24 cellular contexts compared by ENCODE assay signal in genomic region chr15:78788261-78788660, GRCh38. TPM values are rescaled to one million over a fixed set of nuclear protein-coding genes. Genes with fewer than 3 reads are reported as not detected.
DNase-seq lines count a peak whose midpoint lies in the region; ATAC-seq, FAIRE-seq and TF ChIP-seq lines count a peak whose summit lies in the region.
"Had no signal": no experiment of that assay in that cellular context is flagged by ENCODE, and none has a peak within 500 bp of the region (broad histone marks: within the 10 kb centered on the region; RNA-seq: fewer than 3 reads in every experiment).

No MANE protein-coding gene starts in this region.

- peaks cover 6% of the 10 kb centered on the region for H3K4me1 Mint-ChIP-seq in glutamatergic neuron (ENCODE audit: low read depth, unreplicated experiment)
- H3K4me1 Mint-ChIP-seq: B cell; CD4-positive, CD25-positive, alpha-beta regulatory T cell had no signal

- H3K9me3 Mint-ChIP-seq in glutamatergic neuron (ENCODE audit: unreplicated experiment): peaks cover 10% of the 10 kb centered on the region

- H3K27me3 ChIP-seq in HCT116 (ENCODE audit: insufficient read depth, low read length) (no peaks in the 10 kb centered on the region), GM12878 (replicated peaks in 1 of 2; ENCODE audit: control insufficient read depth in 2 of 2, insufficient read depth in 2 of 2, low read length in 1 of 2) (no peaks in the 10 kb centered on the region), foreskin keratinocyte (no peaks in the 10 kb centered on the region), lower lobe of right lung (ENCODE audit: low read depth) (no peaks in the 10 kb centered on the region), mesendoderm (ENCODE audit: insufficient read depth, low read length, poor library complexity) (no peaks in the 10 kb centered on the region), suprapubic skin (no peaks in the 10 kb centered on the region)
- H3K27me3 ChIP-seq: BLaER1 had no signal

- peaks cover 8% of the 10 kb centered on the region for H3K27me3 Mint-ChIP-seq in glutamatergic neuron (ENCODE audit: unreplicated experiment)
- H3K27me3 Mint-ChIP-seq: B cell had no signal

- H3K9ac ChIP-seq in HCT116 (ENCODE audit: low read length): no peak overlapping the region
- H3K9ac ChIP-seq in GM12878 (ENCODE audit: control insufficient read depth, insufficient read depth, low read length): no peak overlapping the region
- H3K9ac ChIP-seq in mesendoderm (ENCODE audit: low read length): no peak overlapping the region
- H3K9ac ChIP-seq: BLaER1, GM23248 had no signal

- no peak for TF ChIP-seq EP300 in GM12878 (IDR thresholded peaks at IDR 0.05; ENCODE audit: borderline replicate concordance in 1 of 2, control insufficient read depth in 1 of 2, low read depth in 2 of 2, low read length in 2 of 2)
- no peak for TF ChIP-seq EP300 in suprapubic skin (IDR thresholded peaks at IDR 0.05)

- CTCF ChIA-PET in HCT116 (lab: Charles Lee): no interaction called here
- CTCF ChIA-PET in GM12878 (lab: Yijun Ruan, JAX): no interaction called here

- SMC1A ChIA-PET in GM12878 (lab: Charles Lee; ENCODE audit: uncharacterized antibody, unreplicated experiment): no interaction called here

- H3K27ac ChIP-seq in HCT116 (ENCODE audit: low read depth, low read length): no peak overlapping the region
- H3K27ac ChIP-seq in GM12878 (ENCODE audit: control insufficient read depth, insufficient read depth): no peak overlapping the region
- H3K27ac ChIP-seq in foreskin keratinocyte: no peak overlapping the region
- H3K27ac ChIP-seq in lower lobe of right lung: no peak overlapping the region
- H3K27ac ChIP-seq in mesendoderm (ENCODE audit: low read depth, low read length): no peak overlapping the region
- H3K27ac ChIP-seq in suprapubic skin: no peak overlapping the region
- H3K27ac ChIP-seq: 22Rv1, BLaER1, C4-2B, GM23248 had no signal

- no peak overlapping the region for H2BK5ac ChIP-seq in mesendoderm (ENCODE audit: low read length)

- no peak overlapping the region for H2BK15ac ChIP-seq in mesendoderm (replicated peaks; ENCODE audit: low read depth)

- H3K79me1 ChIP-seq in mesendoderm (ENCODE audit: low read length): no peaks in the 10 kb centered on the region

- H3K18ac ChIP-seq in mesendoderm (ENCODE audit: low read length): no peak overlapping the region

- no peak overlapping the region for H3K4me3 ChIP-seq in HCT116 (replicated peaks in 1 of 2; ENCODE audit: low read depth in 1 of 2, low read length in 2 of 2)
- no peak overlapping the region for H3K4me3 ChIP-seq in GM12878
- H3K4me3 ChIP-seq in lower lobe of right lung: no peak overlapping the region
- no peak overlapping the region for H3K4me3 ChIP-seq in mesendoderm (ENCODE audit: low read length)
- H3K4me3 ChIP-seq in suprapubic skin: no peak overlapping the region
- H3K4me3 ChIP-seq: BLaER1, GM23248 had no signal

- 61% methylated on average over 12 of the region's 12 CpGs for WGBS in GM12878 (ENCODE audit: insufficient coverage, insufficient replicate concordance, low lambda C conversion rate, missing lambda C conversion rate)
- no CpG with 5 or more reads among the region's 12 CpGs for WGBS in mesendoderm (ENCODE audit: extremely low coverage, insufficient coverage, low lambda C conversion rate)
- 80% methylated on average over 12 of the region's 12 CpGs for WGBS in suprapubic skin

- no peak overlapping the region for H4K5ac ChIP-seq in mesendoderm (ENCODE audit: low read length)

- BruUV-seq in HCT116 (replicated peaks; lab: Mats Ljungman, UMichigan): no TSS peak
- BruUV-seq in GM12878 (replicated peaks; lab: Mats Ljungman, UMichigan): no TSS peak

- H2AFZ ChIP-seq in HCT116 (ENCODE audit: low read depth, low read length, poor library complexity, severe bottlenecking) (no peak overlapping the region), GM12878 (ENCODE audit: control insufficient read depth, low read depth, low read length) (no peak overlapping the region)
- H2AFZ ChIP-seq: GM23248 had no signal

- no peak for FAIRE-seq in GM12878 (lab: Jason Lieb, UNC)
- FAIRE-seq: A204.1, G401.6, GM19239, H1 had no signal

- TF ChIP-seq RAD21 in HCT116 (IDR thresholded peaks at IDR 0.05; ENCODE audit: low read depth) (no peak), GM12878 (IDR thresholded peaks at IDR 0.05; ENCODE audit: insufficient read depth, low read depth, low read length) (no peak)

- no peaks in the 10 kb centered on the region for H3K9me3 ChIP-seq in HCT116 (ENCODE audit: control insufficient read depth in 1 of 2, insufficient read depth in 1 of 2, low read depth in 1 of 2, low read length in 2 of 2)
- H3K9me3 ChIP-seq in GM12878 (replicated peaks; ENCODE audit: control insufficient read depth, insufficient read depth, low read length): no peaks in the 10 kb centered on the region
- H3K9me3 ChIP-seq in lower lobe of right lung: no peaks in the 10 kb centered on the region
- H3K9me3 ChIP-seq in suprapubic skin: no peaks in the 10 kb centered on the region
- H3K9me3 ChIP-seq: BLaER1, Caco-2 had no signal

- peak; percentile 54; the same call in 1 of the 2 replicates for ATAC-seq in HCT116
- peak; percentile 22; the same call in 1 of the 3 replicates for ATAC-seq in GM12878
- ATAC-seq in foreskin keratinocyte: peak; percentile 61
- no peak for ATAC-seq in lower lobe of right lung
- ATAC-seq: CD8-positive, alpha-beta T cell had no signal

- DNase-seq in HCT116 (ENCODE audit: low read depth, low spot score): no peak
- no peak for DNase-seq in GM12878 (ENCODE audit: low read depth, low spot score)
- no peak for DNase-seq in foreskin keratinocyte
- peak; percentile 32 for DNase-seq in lower lobe of right lung
- no peak for DNase-seq in mesendoderm
- no peak for DNase-seq in glutamatergic neuron
- DNase-seq in stimulated activated CD4-positive, alpha-beta T cell treated with anti-CD3 and anti-CD28 coated beads, Interleukin-15, amount 100 ng/mL, for 24 hours: no peak
- no peak for DNase-seq in suprapubic skin (ENCODE audit: low spot score in 2 of 2)
- DNase-seq: Caco-2; CD4-positive, CD25-positive, alpha-beta regulatory T cell; CD8-positive, alpha-beta T cell; DMS153; DND-41; GM23248; H7; HCEC 1CT had no signal

- H3K4me2 ChIP-seq in HCT116 (ENCODE audit: low read length) (no peak overlapping the region), GM12878 (ENCODE audit: control insufficient read depth, insufficient read depth) (no peak overlapping the region), mesendoderm (ENCODE audit: low read length) (no peak overlapping the region)
- H3K4me2 ChIP-seq: BLaER1 had no signal

- POLR2A ChIA-PET in HCT116 (lab: Charles Lee): no interaction called here
- POLR2A ChIA-PET in GM12878 (lab: Charles Lee): no interaction called here

- no peak overlapping the region for H3K4ac ChIP-seq in mesendoderm (ENCODE audit: low read depth, low read length)

- H3K9me2 ChIP-seq in HCT116 (ENCODE audit: insufficient read depth): no peaks in the 10 kb centered on the region

- H3K79me2 ChIP-seq in HCT116 (ENCODE audit: insufficient read depth, low read length) (no peaks in the 10 kb centered on the region), GM12878 (ENCODE audit: control insufficient read depth, insufficient read depth, low read length) (no peaks in the 10 kb centered on the region), mesendoderm (ENCODE audit: control insufficient read depth, insufficient read depth, low read length) (no peaks in the 10 kb centered on the region)

- TF ChIP-seq CTCF in HCT116 (IDR thresholded peaks at IDR 0.05 in 2 of 3, conservative IDR thresholded peaks at IDR 0.05 in 1 of 3; ENCODE audit: borderline replicate concordance in 1 of 3, insufficient read depth in 1 of 3, low read depth in 2 of 3, low read length in 2 of 3) (no peak), GM12878 (IDR thresholded peaks at IDR 0.05 in 2 of 3, conservative IDR thresholded peaks at IDR 0.05 in 1 of 3; ENCODE audit: control insufficient read depth in 2 of 3, extremely low read depth in 1 of 3, insufficient read depth in 1 of 3, low read depth in 3 of 3, low read length in 3 of 3) (no peak), foreskin keratinocyte (conservative IDR thresholded peaks at IDR 0.05) (peak; percentile 11), lower lobe of right lung (IDR thresholded peaks at IDR 0.05) (no peak), glutamatergic neuron (IDR thresholded peaks at IDR 0.05; ENCODE audit: partially characterized antibody, unreplicated experiment) (no peak), suprapubic skin (IDR thresholded peaks at IDR 0.05) (peak in 1 of 2 donors; percentile 13)

- no peak overlapping the region for H2AK5ac ChIP-seq in mesendoderm (ENCODE audit: low read length)

- H3K56ac ChIP-seq in mesendoderm (ENCODE audit: low read length): no peak overlapping the region

- H4K8ac ChIP-seq in mesendoderm (ENCODE audit: low read depth, low read length): no peak overlapping the region

- peaks cover 19% of the 10 kb centered on the region for H3K36me3 Mint-ChIP-seq in glutamatergic neuron (ENCODE audit: unreplicated experiment)
- H3K36me3 Mint-ChIP-seq: CD4-positive, CD25-positive, alpha-beta regulatory T cell; CD8-positive, alpha-beta T cell had no signal

- intact Hi-C loops in HCT116 (cut with micrococcal nuclease): no loop called here
- intact Hi-C loops in GM12878 (cut with micrococcal nuclease; ENCODE audit: unreplicated experiment): no loop called here
- intact Hi-C loops in lower lobe of right lung (cut with DNase I): no loop called here

- no peak overlapping the region for H3K4me3 Mint-ChIP-seq in glutamatergic neuron (ENCODE audit: unreplicated experiment)
- H3K4me3 Mint-ChIP-seq: B cell; CD4-positive, CD25-positive, alpha-beta regulatory T cell; CD8-positive, alpha-beta T cell had no signal

- TF ChIP-seq POLR2A in HCT116 (IDR thresholded peaks at IDR 0.05; ENCODE audit: borderline replicate concordance, extremely low read depth, insufficient read depth, insufficient read length): no peak
- no peak for TF ChIP-seq POLR2A in GM12878 (IDR thresholded peaks at IDR 0.05; ENCODE audit: low read depth, low read length)
- TF ChIP-seq POLR2A in suprapubic skin (IDR thresholded peaks at IDR 0.05): no peak

- H2BK120ac ChIP-seq in mesendoderm (ENCODE audit: low read depth, low read length): no peak overlapping the region

- H3K27ac Mint-ChIP-seq in glutamatergic neuron (ENCODE audit: unreplicated experiment): no peak overlapping the region
- H3K27ac Mint-ChIP-seq: B cell; CD8-positive, alpha-beta T cell had no signal

- H3K4me1 ChIP-seq in HCT116 (ENCODE audit: control insufficient read depth in 1 of 2, insufficient read depth in 2 of 2, low read length in 2 of 2): no peaks in the 10 kb centered on the region
- H3K4me1 ChIP-seq in GM12878 (ENCODE audit: control insufficient read depth, insufficient read depth, low read length): no peaks in the 10 kb centered on the region
- no peaks in the 10 kb centered on the region for H3K4me1 ChIP-seq in foreskin keratinocyte
- H3K4me1 ChIP-seq in lower lobe of right lung: no peaks in the 10 kb centered on the region
- H3K4me1 ChIP-seq in mesendoderm (ENCODE audit: control insufficient read depth, low read depth, low read length): no peaks in the 10 kb centered on the region
- no peaks in the 10 kb centered on the region for H3K4me1 ChIP-seq in suprapubic skin
- H3K4me1 ChIP-seq: BLaER1, Caco-2 had no signal

- no peaks in the 10 kb centered on the region for H3K36me3 ChIP-seq in HCT116 (ENCODE audit: control insufficient read depth in 1 of 2, insufficient read depth in 2 of 2, low read length in 2 of 2)
- H3K36me3 ChIP-seq in GM12878 (ENCODE audit: control insufficient read depth in 2 of 2, insufficient read depth in 2 of 2, low read length in 1 of 2): no peaks in the 10 kb centered on the region
- H3K36me3 ChIP-seq in lower lobe of right lung: peaks cover 8% of the 10 kb centered on the region
- no peaks in the 10 kb centered on the region for H3K36me3 ChIP-seq in mesendoderm (ENCODE audit: control insufficient read depth, insufficient read depth, low read length)
- H3K36me3 ChIP-seq in suprapubic skin: peaks cover 4% of the 10 kb centered on the region

- RAD21 ChIA-PET in HCT116 (lab: Charles Lee; ENCODE audit: low non-redundant PET in 1 of 2, low total read pairs in 2 of 2, uncharacterized antibody in 2 of 2, unreplicated experiment in 2 of 2) (no interaction called here), GM12878 (lab: Charles Lee; ENCODE audit: unreplicated experiment) (no interaction called here)

- H4K20me1 ChIP-seq in HCT116 (ENCODE audit: insufficient read depth): no peaks in the 10 kb centered on the region
- H4K20me1 ChIP-seq in GM12878 (ENCODE audit: control insufficient read depth, insufficient read depth): no peaks in the 10 kb centered on the region
- H4K20me1 ChIP-seq: BLaER1 had no signal

- in situ Hi-C loops in GM12878 (cut with MboI): no loop called here

- no peak overlapping the region for H3K23ac ChIP-seq in mesendoderm (ENCODE audit: low read length)

RNA-seq across cellular contexts. Expression of gene ADAMTS7, which starts 23.0 kb away (rescaled TPM):
- total RNA-seq in HCT116 (2021; ENCODE audit: unreplicated experiment) (12.0 TPM), GM12878 (2014; rRNA removed) (0.22 TPM in 1 of 2 replicates, not detected in the other), GM12878 (2014; rRNA removed; fragmentation: Illumina TruSeq; extraction: Trizol) (0.09 TPM in 1 of 2 replicates, not detected in the other), GM12878 (2021) (0.08 and 0.28 TPM in 2 replicates), foreskin keratinocyte (0.49 and 1.0 TPM in 2 replicates), lower lobe of right lung (5.3 TPM), glutamatergic neuron (ENCODE audit: unreplicated experiment) (181 TPM), suprapubic skin (1 to 10 TPM; 1.1 to 1.2 (median 1.2) TPM)
- polyA plus RNA-seq in HCT116 (2012): 6.3 and 7.7 TPM in 2 replicates
- not detected in 2 replicates for total RNA-seq in GM12878 (2013; cell fraction: nucleolus; rRNA removed)
- polyA plus RNA-seq in GM12878 (2011; ENCODE audit: low read depth): 0.07 TPM
- polyA plus RNA-seq in GM12878 (2011; rRNA removed) (not detected in 2 replicates), GM12878 (2014; fragmentation: Illumina TruSeq; extraction: Trizol) (0.03 TPM in 1 of 2 replicates, not detected in the other), GM12878 (2014; fragmentation: Nextera tagmentation; extraction: Ambion mirVana) (not detected), GM12878 (2014; rRNA removed) (0.09 and 0.16 TPM in 2 replicates), GM12878 (2016; fragmentation: Nextera tagmentation; extraction: Ambion mirVana) (under 1 TPM in 1 of 2 experiments, not detected in 1; 0.04 TPM), foreskin keratinocyte (0.42 and 0.92 TPM in 2 replicates)
- 0.06 TPM in 1 of 2 replicates, not detected in the other for polyA plus RNA-seq in GM12878 (2011; cell fraction: cytosol; rRNA removed)
- polyA plus RNA-seq in GM12878 (2011; cell fraction: nucleus; rRNA removed): 0.12 and 0.35 TPM in 2 replicates
- 0.24 and 0.48 TPM in 2 replicates for polyA plus RNA-seq in GM12878 (2012)
- not detected in 2 replicates for polyA minus RNA-seq in GM12878 (2011; rRNA and poly(A)+ RNA removed)
- polyA minus RNA-seq in GM12878 (2011; cell fraction: cytosol; rRNA and poly(A)+ RNA removed): not detected in 2 replicates
- polyA minus RNA-seq in GM12878 (2011; cell fraction: nucleus; rRNA and poly(A)+ RNA removed): not detected in 2 replicates
- polyA plus RNA-seq in mesendoderm (2013, experiment 1 of 2): 11.7 TPM
- polyA plus RNA-seq in mesendoderm (2013, experiment 2 of 2): 10.7 TPM
- total RNA-seq: CD4-positive, CD25-positive, alpha-beta regulatory T cell; CD8-positive, alpha-beta T cell had no signal
- polyA plus RNA-seq: CD4-positive, CD25-positive, alpha-beta regulatory T cell had no signal

Comparison
In these comparisons a context has a peak if more than half of its experiments do, and no peak if none do; other contexts are left out.
1. ATAC-seq: peak in HCT116 (single experiment), GM12878 (single experiment) and foreskin keratinocyte (single experiment); none in lower lobe of right lung (0 of 2).
2. RNA of gene ADAMTS7, which starts 23.0 kb away (total RNA-seq): 181 TPM in glutamatergic neuron (single experiment); 12.0 TPM in HCT116 (single experiment), 5.3 TPM in lower lobe of right lung (single experiment), 1.1 to 1.2 TPM in suprapubic skin, 0.49 to 1.0 TPM in foreskin keratinocyte and 0.08 to 0.28 TPM in GM12878; every median in the first group is over 10 times any median in the second.